ENCODE assay signal across 10 cellular contexts in genomic region chr6:93420163-93420806, GRCh38. TPM values are rescaled to one million over a fixed set of nuclear protein-coding genes. Genes with fewer than 3 reads are reported as not detected.
DNase-seq lines count a peak whose midpoint lies in the region; ATAC-seq and TF ChIP-seq lines count a peak whose summit lies in the region.
"Had no signal": no experiment of that assay in that cellular context is flagged by ENCODE, and none has a peak within 500 bp of the region (broad histone marks: within the 10 kb centered on the region; RNA-seq: fewer than 3 reads in every experiment).

No MANE protein-coding gene starts in this region.

- H3K4me1 ChIP-seq in mucosa of stomach (ENCODE audit: control insufficient read depth, insufficient read depth, low read length), result peaks cover 13% of the 10 kb centered on the region
- no peaks in the 10 kb centered on the region for H3K4me1 ChIP-seq in aorta (ENCODE audit: control insufficient read depth in 1 of 2, insufficient read depth in 2 of 2, low read length in 2 of 2)

- DNase-seq in stimulated activated naive CD8-positive, alpha-beta T cell treated with anti-CD3 and anti-CD28 coated beads, Interleukin-15, Interleukin-2, amounts not matched to agents 100 U/mL and 50 U/mL, for 24 hours, result no peak
- no peak for DNase-seq in astrocyte of the spinal cord (ENCODE audit: low read depth, low spot score)
- DNase-seq in aorta, result no peak
- no peak for DNase-seq in NCI-H2107 treated with DMSO at 0.1 percent for 48 hours (lab: John Stamatoyannopoulos, UW; ENCODE audit: unreplicated experiment)
- DNase-seq in GM10266 (ENCODE audit: extremely low spot score), result no peak
- DNase-seq: GDM1 had no signal

- H3K9me3 ChIP-seq in mucosa of stomach (ENCODE audit: control insufficient read depth, low read length) (no peaks in the 10 kb centered on the region), aorta (ENCODE audit: control insufficient read depth, low read length) (no peaks in the 10 kb centered on the region)

- no peaks in the 10 kb centered on the region for H3K36me3 Mint-ChIP-seq in stimulated activated naive CD8-positive, alpha-beta T cell treated with anti-CD3 and anti-CD28 coated beads, Interleukin-15, Interleukin-2, amounts not matched to agents 100 ng/mL and 50 ng/mL, for 24 hours (ENCODE audit: low read depth)
- H3K36me3 Mint-ChIP-seq: activated CD4-positive, alpha-beta memory T cell treated with anti-CD3 and anti-CD28 coated beads for 36 hours had no signal

- peaks cover 58% of the 10 kb centered on the region for H3K27me3 Mint-ChIP-seq in stimulated activated naive CD8-positive, alpha-beta T cell treated with anti-CD3 and anti-CD28 coated beads, Interleukin-15, Interleukin-2, amounts not matched to agents 100 ng/mL and 50 ng/mL, for 24 hours

- TF ChIP-seq CTCF in astrocyte of the spinal cord (IDR thresholded peaks at IDR 0.05; ENCODE audit: low read depth, low read length) (no peak), GM10266 (IDR thresholded peaks at IDR 0.05; ENCODE audit: control insufficient read depth, insufficient read depth, low read depth, missing control alignments) (no peak)

- no peak overlapping the region for H3K27ac Mint-ChIP-seq in stimulated activated naive CD8-positive, alpha-beta T cell treated with anti-CD3 and anti-CD28 coated beads, Interleukin-15, Interleukin-2, amounts not matched to agents 100 ng/mL and 50 ng/mL, for 24 hours
- H3K27ac Mint-ChIP-seq: activated CD4-positive, alpha-beta memory T cell treated with anti-CD3 and anti-CD28 coated beads for 36 hours had no signal

- no peak overlapping the region for H3K27ac ChIP-seq in aorta (ENCODE audit: low read depth in 1 of 2, low read length in 2 of 2)

- H3K9ac ChIP-seq in mucosa of stomach (ENCODE audit: low read length), result no peak overlapping the region

- no peak for ATAC-seq in stimulated activated naive CD8-positive, alpha-beta T cell treated with anti-CD3 and anti-CD28 coated beads, Interleukin-15, Interleukin-2, amounts not matched to agents 100 U/mL and 50 U/mL, for 24 hours
- ATAC-seq in aorta (ENCODE audit: low FRiP score), result no peak
- ATAC-seq in GM21447 (IDR thresholded peaks at IDR 0.05; ENCODE audit: unreplicated experiment), result no peak

- 6% methylated on average over 14 of the region's 14 CpGs for WGBS in aorta, 2 donors

- in situ Hi-C loops in astrocyte of the spinal cord (cut with HindIII; ENCODE audit: low sequenced_read_pairs), result no loop called here

- H3K27me3 ChIP-seq in mucosa of stomach (ENCODE audit: control insufficient read depth, insufficient read depth, low read length) (peaks cover 47% of the 10 kb centered on the region), aorta (ENCODE audit: control insufficient read depth in 1 of 2, insufficient read depth in 2 of 2, low read length in 1 of 2) (no peaks in the 10 kb centered on the region)

- H3K4me3 ChIP-seq in astrocyte of the spinal cord (ENCODE audit: low read depth, low read length) (peak overlapping the region; percentile 69), mucosa of stomach (ENCODE audit: low read length) (peak overlapping the region; percentile 33), aorta (ENCODE audit: low read length in 2 of 2) (peak overlapping the region; percentile 26 to 49)

- no peaks in the 10 kb centered on the region for H3K9me3 Mint-ChIP-seq in stimulated activated naive CD8-positive, alpha-beta T cell treated with anti-CD3 and anti-CD28 coated beads, Interleukin-15, Interleukin-2, amounts not matched to agents 100 ng/mL and 50 ng/mL, for 24 hours
- H3K9me3 Mint-ChIP-seq: activated CD4-positive, alpha-beta memory T cell treated with anti-CD3 and anti-CD28 coated beads for 36 hours had no signal

- H3K36me3 ChIP-seq in mucosa of stomach (ENCODE audit: control insufficient read depth, insufficient read depth, low read length) (no peaks in the 10 kb centered on the region), aorta (ENCODE audit: control insufficient read depth in 1 of 2, insufficient read depth in 2 of 2, low read length in 1 of 2) (no peaks in the 10 kb centered on the region)

- H3K4me1 Mint-ChIP-seq in stimulated activated naive CD8-positive, alpha-beta T cell treated with anti-CD3 and anti-CD28 coated beads, Interleukin-15, Interleukin-2, amounts not matched to agents 100 ng/mL and 50 ng/mL, for 24 hours (ENCODE audit: low read depth), result peaks cover 26% of the 10 kb centered on the region

- intact Hi-C loops in aorta (cut with DNase I), result no loop called here

- peak overlapping the region; percentile 55 for H3K4me3 Mint-ChIP-seq in stimulated activated naive CD8-positive, alpha-beta T cell treated with anti-CD3 and anti-CD28 coated beads, Interleukin-15, Interleukin-2, amounts not matched to agents 100 ng/mL and 50 ng/mL, for 24 hours
- H3K4me3 Mint-ChIP-seq: activated CD4-positive, alpha-beta memory T cell treated with anti-CD3 and anti-CD28 coated beads for 36 hours had no signal

RNA-seq across cellular contexts. Expression of gene EPHA7, which starts 0.9 kb away (rescaled TPM):
- total RNA-seq in aorta, result 1 to 10 TPM in 1 of 2 donors, under 1 TPM in 1; 0.75 to 2.4 TPM
- not detected for polyA plus RNA-seq in aorta
- total RNA-seq: activated CD4-positive, alpha-beta memory T cell treated with anti-CD3 and anti-CD28 coated beads for 36 hours had no signal
